ENCODE assay signal across 8 cellular contexts in the genomic region with DNA sequence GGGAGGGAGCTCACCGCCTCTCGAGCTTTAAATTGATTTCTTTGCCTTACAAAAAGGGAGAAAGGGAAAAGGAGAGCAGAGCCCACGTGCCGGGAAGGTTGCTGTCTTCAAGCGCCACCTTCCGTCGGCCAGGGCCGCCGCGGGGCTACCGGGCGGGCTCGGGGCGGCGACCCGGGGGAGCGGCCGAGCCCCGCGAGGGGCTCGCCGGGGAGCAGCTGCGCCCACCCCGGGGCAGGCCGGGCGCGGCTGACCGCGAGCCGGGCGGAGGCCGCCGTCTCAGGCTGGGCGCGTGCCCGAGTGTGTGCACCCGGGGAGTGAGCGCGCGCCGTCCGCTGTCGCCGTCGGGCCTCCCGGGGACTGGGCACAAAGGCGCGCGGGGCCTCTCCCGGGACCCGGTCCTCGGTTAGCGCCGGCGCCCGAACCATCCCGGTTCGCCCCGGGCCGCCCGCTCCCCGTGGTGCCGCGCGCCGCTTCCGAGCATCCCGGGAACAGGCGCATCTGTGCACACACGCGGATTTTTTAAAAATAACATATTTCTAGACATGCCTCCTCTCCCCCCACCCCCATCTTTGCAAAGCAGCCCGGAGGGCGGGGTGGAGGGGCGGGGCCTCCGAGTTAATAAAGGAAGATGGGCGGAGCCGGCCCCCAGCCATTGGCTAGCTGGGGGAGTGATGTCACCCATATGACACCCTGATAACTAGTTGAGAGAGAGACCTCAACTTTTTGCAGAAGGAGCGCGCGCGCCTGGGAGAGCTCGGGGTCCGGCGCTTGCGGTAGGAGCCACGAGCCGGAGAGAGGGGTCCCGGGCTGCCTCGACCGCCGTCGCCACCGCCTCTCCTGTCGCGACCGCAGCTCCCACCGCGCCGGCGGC. TPM values are rescaled to one million over a fixed set of nuclear protein-coding genes. Genes with fewer than 3 reads are reported as not detected.
DNase-seq lines count a peak whose midpoint lies in the region; ATAC-seq and TF ChIP-seq lines count a peak whose summit lies in the region.

A gene (plus strand): TSS at position 726 of the 871 bp plus-strand sequence. CDS start 338 bp downstream, outside the sequence.

- H3K27me3 ChIP-seq in testis: no peaks in the 10 kb centered on the region

- CTCF ChIA-PET in Calu3 (lab: Charles Lee): no interaction called here

- no peak within 1 kb of the TSS for H3K27ac ChIP-seq in testis

- H3K9me3 ChIP-seq in testis: no peaks in the 10 kb centered on the region

- no peak within 1 kb of the TSS for H3K27ac Mint-ChIP-seq in Calu3 (ENCODE audit: unreplicated experiment)

- no peak for TF ChIP-seq CTCF in testis (IDR thresholded peaks at IDR 0.05)
- no peak for TF ChIP-seq CTCF in Calu3 (IDR thresholded peaks at IDR 0.05; ENCODE audit: unreplicated experiment)

- 1% methylated on average over 48 to 81 of the region's 100 CpGs for WGBS in testis, 2 donors

- DNase-seq in AG08395 (ENCODE audit: low spot score) (peak; percentile 24), NCI-H128 (lab: John Stamatoyannopoulos, UW; ENCODE audit: unreplicated experiment) (peak; percentile 92), anterior cingulate cortex (lab: John Stamatoyannopoulos, UW) (peak in 48 of 58 donors; percentile 15 to 77 (median 50)), iPS-NIHi11 (ENCODE audit: low spot score) (peak; percentile 84), testis (peak; percentile 62), Calu3 (no peak), cortex of kidney (lab: John Stamatoyannopoulos, UW) (no peak)

- no peaks in the 10 kb centered on the region for H3K36me3 ChIP-seq in testis (ENCODE audit: low read depth, missing control alignments)

- BruUV-seq in Calu3 (replicated peaks; lab: Mats Ljungman, UMichigan): no TSS peak

- H3K27me3 Mint-ChIP-seq in Calu3 (ENCODE audit: unreplicated experiment): no peaks in the 10 kb centered on the region

- H3K4me1 Mint-ChIP-seq in Calu3 (ENCODE audit: low read depth, unreplicated experiment): no peaks in the 10 kb centered on the region

- H3K4me3 Mint-ChIP-seq in Calu3 (ENCODE audit: low read depth, unreplicated experiment): no peak within 1 kb of the TSS

- ATAC-seq in GM21423 (IDR thresholded peaks at IDR 0.05; ENCODE audit: unreplicated experiment): no peak

- peaks cover 15% of the 10 kb centered on the region for H3K9me3 Mint-ChIP-seq in Calu3 (ENCODE audit: low read depth, unreplicated experiment)

- peak within 1 kb of the TSS; percentile 24 to 39 for H3K4me3 ChIP-seq in testis

- peaks cover 5% of the 10 kb centered on the region for H3K4me1 ChIP-seq in testis

- TF ChIP-seq POLR2A in testis (IDR thresholded peaks at IDR 0.05): no peak

- H3K36me3 Mint-ChIP-seq in Calu3 (ENCODE audit: insufficient read depth, unreplicated experiment): peaks cover 10% of the 10 kb centered on the region

- intact Hi-C loops in testis (cut with DNase I; ENCODE audit: low total_unique reads) (no loop called here), Calu3 (cut with micrococcal nuclease; ENCODE audit: unreplicated experiment) (no loop called here)

RNA-seq across cellular contexts. Expression of the gene that starts here (rescaled TPM):
- total RNA-seq in testis (under 1 TPM; 0.06 to 0.08 TPM), Calu3 (2022) (not detected in 2 replicates)
- polyA plus RNA-seq in testis (ENCODE audit: insufficient read depth, low read depth, low replicate concordance): 0.05 TPM

Comparison
In these comparisons a context has a peak if more than half of its experiments do, and no peak if none do; other contexts are left out.
1. Peak in DNase-seq and H3K4me3 ChIP-seq in testis; RNA of the gene not detected or under 1 TPM.
2. DNase-seq: peak in AG08395 (single experiment), NCI-H128 (single experiment), anterior cingulate cortex (48 of 58) and iPS-NIHi11 (single experiment); none in Calu3 (single experiment) and cortex of kidney (single experiment).